ENCODE assay signal across 9 cellular contexts in genomic region chr17:75909812-75910274, GRCh38. TPM values are rescaled to one million over a fixed set of nuclear protein-coding genes. Genes with fewer than 3 reads are reported as not detected.
DNase-seq lines count a peak whose midpoint lies in the region; ATAC-seq and TF ChIP-seq lines count a peak whose summit lies in the region.
"Had no signal": no experiment of that assay in that cellular context is flagged by ENCODE, and none has a peak within 500 bp of the region (broad histone marks: within the 10 kb centered on the region; RNA-seq: fewer than 3 reads in every experiment).

No MANE protein-coding gene starts in this region.

- no peak overlapping the region for H3K4me3 Mint-ChIP-seq in activated naive CD8-positive, alpha-beta T cell
- H3K4me3 Mint-ChIP-seq in activated naive CD8-positive, alpha-beta T cell treated with anti-CD3 and anti-CD28 coated beads, Interleukin-2, amount 50 U/mL, for 24 hours, result no peak overlapping the region
- H3K4me3 Mint-ChIP-seq: effector memory CD8-positive, alpha-beta T cell had no signal

- H3K27ac Mint-ChIP-seq in activated naive CD8-positive, alpha-beta T cell, result peak overlapping the region; percentile 50
- H3K27ac Mint-ChIP-seq in activated naive CD8-positive, alpha-beta T cell treated with anti-CD3 and anti-CD28 coated beads, Interleukin-2, amount 50 U/mL, for 24 hours, result no peak overlapping the region
- H3K27ac Mint-ChIP-seq: effector memory CD8-positive, alpha-beta T cell had no signal

- TF ChIP-seq CTCF in epithelial cell of esophagus (IDR thresholded peaks at IDR 0.05; ENCODE audit: insufficient read depth, low read depth, low read length, missing control alignments), result no peak
- no peak for TF ChIP-seq CTCF in upper lobe of left lung (IDR thresholded peaks at IDR 0.05)

- no peaks in the 10 kb centered on the region for H3K27me3 ChIP-seq in upper lobe of left lung

- no peak for TF ChIP-seq EP300 in upper lobe of left lung (IDR thresholded peaks at IDR 0.05)

- no peaks in the 10 kb centered on the region for H3K9me3 ChIP-seq in upper lobe of left lung

- no peaks in the 10 kb centered on the region for H3K27me3 Mint-ChIP-seq in activated naive CD8-positive, alpha-beta T cell
- H3K27me3 Mint-ChIP-seq in activated naive CD8-positive, alpha-beta T cell treated with anti-CD3 and anti-CD28 coated beads, Interleukin-2, amount 50 U/mL, for 24 hours, result no peaks in the 10 kb centered on the region
- H3K27me3 Mint-ChIP-seq: effector memory CD8-positive, alpha-beta T cell had no signal

- H3K27ac ChIP-seq in upper lobe of left lung, result peak overlapping the region; percentile 4 to 73 (median 29)

- 60 to 65% methylated on average over 11 of the region's 11 CpGs for WGBS in upper lobe of left lung, 2 donors

- no peak for ATAC-seq in activated naive CD8-positive, alpha-beta T cell treated with anti-CD3 and anti-CD28 coated beads, Interleukin-2, amount 50 U/mL, for 24 hours
- ATAC-seq in upper lobe of left lung (ENCODE audit: low FRiP score in 2 of 2) (no peak), HG03039 (IDR thresholded peaks at IDR 0.05; ENCODE audit: unreplicated experiment) (no peak)
- ATAC-seq: effector memory CD8-positive, alpha-beta T cell had no signal

- no peak for TF ChIP-seq POLR2A in upper lobe of left lung (IDR thresholded peaks at IDR 0.05)

- no peak for DNase-seq in activated naive CD8-positive, alpha-beta T cell treated with anti-CD3 and anti-CD28 coated beads, Interleukin-2, amount 50 U/mL, for 24 hours
- DNase-seq in NCI-H524 treated with DMSO at 0.1 percent for 48 hours (lab: John Stamatoyannopoulos, UW) (peak; percentile 34), epithelial cell of esophagus (ENCODE audit: low read depth) (peak; percentile 63), upper lobe of left lung (no peak), iPS-NIHi7 (ENCODE audit: extremely low spot score) (no peak), KG1 (lab: John Stamatoyannopoulos, UW) (no peak)
- DNase-seq: effector memory CD8-positive, alpha-beta T cell had no signal

- peaks cover 0 to 12% (median 5%) of the 10 kb centered on the region in 4 donors for H3K36me3 ChIP-seq in upper lobe of left lung

- peaks cover 18% of the 10 kb centered on the region for H3K4me1 Mint-ChIP-seq in activated naive CD8-positive, alpha-beta T cell (ENCODE audit: low read depth)
- H3K4me1 Mint-ChIP-seq in activated naive CD8-positive, alpha-beta T cell treated with anti-CD3 and anti-CD28 coated beads, Interleukin-2, amount 50 U/mL, for 24 hours, result peaks cover 10% of the 10 kb centered on the region

- H3K4me1 ChIP-seq in upper lobe of left lung, result peaks cover 16 to 42% (median 30%) of the 10 kb centered on the region in 4 donors

- H3K9me3 Mint-ChIP-seq in activated naive CD8-positive, alpha-beta T cell (ENCODE audit: low read depth), result no peaks in the 10 kb centered on the region
- no peaks in the 10 kb centered on the region for H3K9me3 Mint-ChIP-seq in activated naive CD8-positive, alpha-beta T cell treated with anti-CD3 and anti-CD28 coated beads, Interleukin-2, amount 50 U/mL, for 24 hours
- H3K9me3 Mint-ChIP-seq: effector memory CD8-positive, alpha-beta T cell had no signal

- no peaks in the 10 kb centered on the region for H3K36me3 Mint-ChIP-seq in activated naive CD8-positive, alpha-beta T cell
- peaks cover 2% of the 10 kb centered on the region for H3K36me3 Mint-ChIP-seq in activated naive CD8-positive, alpha-beta T cell treated with anti-CD3 and anti-CD28 coated beads, Interleukin-2, amount 50 U/mL, for 24 hours (ENCODE audit: low read depth)

- H3K4me3 ChIP-seq in epithelial cell of esophagus (ENCODE audit: low read length) (no peak overlapping the region), upper lobe of left lung (no peak overlapping the region)

RNA-seq across cellular contexts. Expression of gene MRPL38, which starts 5.2 kb away (rescaled TPM):
- 100 to 1,000 TPM in 1 of 6 donors, 10 to 100 TPM in 5; 35.4 to 115 (median 77.0) TPM for total RNA-seq in upper lobe of left lung

RNA-seq across cellular contexts. Expression of gene TRIM65, which starts 13.1 kb away (rescaled TPM):
- 10 to 100 TPM; 23.4 to 35.1 (median 28.2) TPM for total RNA-seq in upper lobe of left lung

RNA-seq across cellular contexts. Expression of gene FBF1, which starts 31.0 kb away (rescaled TPM):
- total RNA-seq in upper lobe of left lung, result 10 to 100 TPM in 4 of 6 donors, 1 to 10 TPM in 2; 9.3 to 66.0 (median 14.3) TPM

RNA-seq across cellular contexts. Expression of gene TRIM47, which starts 31.5 kb away (rescaled TPM):
- 10 to 100 TPM; 20.1 to 55.6 (median 33.3) TPM for total RNA-seq in upper lobe of left lung

RNA-seq across cellular contexts. Expression of gene WBP2, which starts 54.7 kb away (rescaled TPM):
- total RNA-seq in upper lobe of left lung, result 100 to 1,000 TPM in 2 of 6 donors, 10 to 100 TPM in 4; 70.1 to 183 (median 87.8) TPM

Comparison
In these comparisons a context has a peak if more than half of its experiments do, and no peak if none do; other contexts are left out.
1. DNase-seq: peak in NCI-H524 treated with DMSO at 0.1 percent for 48 hours (single experiment) and epithelial cell of esophagus (single experiment); none in activated naive CD8-positive, alpha-beta T cell treated with anti-CD3 and anti-CD28 coated beads, Interleukin-2, amount 50 U/mL, for 24 hours (single experiment), upper lobe of left lung (0 of 2), iPS-NIHi7 (single experiment) and KG1 (single experiment).